ENCODE assay signal across 8 cellular contexts in genomic region chr12:107759410-107759809, GRCh38. TPM values are rescaled to one million over a fixed set of nuclear protein-coding genes. Genes with fewer than 3 reads are reported as not detected.
DNase-seq lines count a peak whose midpoint lies in the region; ATAC-seq and TF ChIP-seq lines count a peak whose summit lies in the region.

No MANE protein-coding gene starts in this region.

- H3K4me2 ChIP-seq in OCI-LY7 (ENCODE audit: low read length): peak overlapping the region; percentile 83

- intact Hi-C loops in OCI-LY7 (cut with micrococcal nuclease; ENCODE audit: unreplicated experiment) (no loop called here), MCF 10A (cut with micrococcal nuclease) (no loop called here)

- BruUV-seq in OCI-LY7 (replicated peaks; lab: Mats Ljungman, UMichigan) (no TSS peak), MCF 10A (replicated peaks; lab: Mats Ljungman, UMichigan) (no TSS peak)

- H3K36me3 Mint-ChIP-seq in MCF 10A (ENCODE audit: insufficient read depth, unreplicated experiment) (peaks cover 4% of the 10 kb centered on the region), memory B cell (peaks cover 11% of the 10 kb centered on the region)

- no peaks in the 10 kb centered on the region for H3K27me3 Mint-ChIP-seq in MCF 10A (ENCODE audit: insufficient read depth, unreplicated experiment)
- H3K27me3 Mint-ChIP-seq in memory B cell: no peaks in the 10 kb centered on the region

- H3K9me3 ChIP-seq in OCI-LY7 (ENCODE audit: low read length): peaks cover 5% of the 10 kb centered on the region; the same call in 1 of the 2 replicates

- peak overlapping the region; percentile 86 for H3K4me3 ChIP-seq in AG04449 (ENCODE audit: low read depth, low read length)
- peak overlapping the region; percentile 75 for H3K4me3 ChIP-seq in GM12865 (ENCODE audit: low read depth, low read length)
- H3K4me3 ChIP-seq in OCI-LY7 (ENCODE audit: low read depth, low read length, poor library complexity, severe bottlenecking): peak overlapping the region; percentile 92

- peak overlapping the region; percentile 93 for H3K27ac Mint-ChIP-seq in MCF 10A (ENCODE audit: low read depth, unreplicated experiment)
- peak overlapping the region; percentile 97 for H3K27ac Mint-ChIP-seq in memory B cell

- no peaks in the 10 kb centered on the region for H3K9me2 ChIP-seq in OCI-LY7 (ENCODE audit: insufficient read depth, low read length)

- peaks cover 12% of the 10 kb centered on the region for H4K20me1 ChIP-seq in OCI-LY7 (ENCODE audit: insufficient read depth, low read length)

- no peak for ATAC-seq in memory B cell (ENCODE audit: low read depth)
- no peak for ATAC-seq in GM21576 (IDR thresholded peaks at IDR 0.05; ENCODE audit: unreplicated experiment)
- no peak for ATAC-seq in HG03460 (IDR thresholded peaks at IDR 0.05; ENCODE audit: unreplicated experiment)

- H3K4me3 Mint-ChIP-seq in MCF 10A (ENCODE audit: unreplicated experiment): peak overlapping the region; percentile 87
- H3K4me3 Mint-ChIP-seq in memory B cell: peak overlapping the region; percentile 93

- peaks cover 48% of the 10 kb centered on the region for H3K36me3 ChIP-seq in OCI-LY7 (ENCODE audit: insufficient read depth, low read length)

- CTCF ChIA-PET in AG04449 (lab: Yijun Ruan, JAX) (interaction anchor here (0.9 kb wide), 1 partner anchor 79 kb away, joined by 3 read pairs; no protein-coding TSS in a partner anchor), OCI-LY7 (lab: Charles Lee; ENCODE audit: unreplicated experiment) (no interaction called here), MCF 10A (lab: Yijun Ruan, JAX) (interaction anchor here (1.0 to 2.4 kb wide), 6 partner anchors 10 to 125 kb away, joined by 3 to 13 read pairs (median 4); no protein-coding TSS in a partner anchor)

- peak overlapping the region; percentile 20 for H3K27ac ChIP-seq in OCI-LY7 (ENCODE audit: low read depth, low read length, poor library complexity, severe bottlenecking)

- H3K79me2 ChIP-seq in OCI-LY7 (ENCODE audit: insufficient read depth, low read depth, low read length): peaks cover 37% of the 10 kb centered on the region

- no peak overlapping the region for H2AFZ ChIP-seq in OCI-LY7 (ENCODE audit: low read length)

- H3K4me1 Mint-ChIP-seq in MCF 10A (ENCODE audit: insufficient read depth, unreplicated experiment): peaks cover 5% of the 10 kb centered on the region
- peaks cover 24% of the 10 kb centered on the region for H3K4me1 Mint-ChIP-seq in memory B cell

- peaks cover 24% of the 10 kb centered on the region for H3K4me1 ChIP-seq in OCI-LY7 (ENCODE audit: insufficient read depth, low read length, poor library complexity, severe bottlenecking)

- TF ChIP-seq CTCF in AG04449 (IDR thresholded peaks at IDR 0.05; ENCODE audit: insufficient read depth, low read length, missing control alignments): no peak
- TF ChIP-seq CTCF in GM12865 (IDR thresholded peaks at IDR 0.05; ENCODE audit: insufficient read depth, low read depth, low read length, missing control alignments): no peak
- no peak for TF ChIP-seq CTCF in OCI-LY7 (conservative IDR thresholded peaks at IDR 0.05; ENCODE audit: low read length)
- no peak for TF ChIP-seq CTCF in MCF 10A (IDR thresholded peaks at IDR 0.05; ENCODE audit: unreplicated experiment)

- DNase-seq in AG04449 (ENCODE audit: low read depth, low spot score): peak; percentile 42
- peak; percentile 44 for DNase-seq in GM12865 (ENCODE audit: low read depth)
- peak; percentile 28 for DNase-seq in OCI-LY7 (ENCODE audit: low spot score)
- DNase-seq in MCF 10A (ENCODE audit: unreplicated experiment): peak; percentile 83
- no peak for DNase-seq in memory B cell (ENCODE audit: low spot score in 2 of 2)
- DNase-seq in epidermal melanocyte (ENCODE audit: insufficient read length, low spot score): no peak

- H3K9me3 Mint-ChIP-seq in MCF 10A (ENCODE audit: unreplicated experiment) (no peaks in the 10 kb centered on the region), memory B cell (no peaks in the 10 kb centered on the region)

- POLR2A ChIA-PET in AG04449 (lab: Yijun Ruan, JAX): interaction anchor here (0.6 kb wide), 1 partner anchor 659 kb away, joined by 3 read pairs; no protein-coding TSS in a partner anchor
- POLR2A ChIA-PET in OCI-LY7 (lab: Charles Lee): interaction anchor here (0.6 to 2.2 kb wide), 7 partner anchors 10 to 184 kb away, joined by 3 to 12 read pairs (median 3); no protein-coding TSS in a partner anchor
- POLR2A ChIA-PET in MCF 10A (lab: Yijun Ruan, JAX): interaction anchor here (0.5 to 4.6 kb wide), 17 partner anchors 9 to 985 kb away, joined by 3 to 48 read pairs (median 5); partner anchors contain the start of genes ISCU, MTERF2, PWP1 and RIC8B

RNA-seq across cellular contexts. Expression of gene PRDM4, which starts 1.5 kb away (rescaled TPM):
- total RNA-seq in OCI-LY7 (2014; rRNA removed; shearing (Covaris generic)): 25.1 and 28.7 TPM in 2 replicates
- 27.5 and 28.3 TPM in 2 replicates for total RNA-seq in OCI-LY7 (2022)
- 45.1 and 45.8 TPM in 2 replicates for total RNA-seq in MCF 10A (2022)

RNA-seq across cellular contexts. Expression of gene ASCL4, which starts 15.1 kb away (rescaled TPM):
- total RNA-seq in OCI-LY7 (2014; rRNA removed; shearing (Covaris generic)): not detected in 2 replicates
- total RNA-seq in OCI-LY7 (2022): not detected in 2 replicates
- not detected in 2 replicates for total RNA-seq in MCF 10A (2022)

Comparison
In these comparisons a context has a peak if more than half of its experiments do, and no peak if none do; other contexts are left out.
1. DNase-seq: peak in AG04449 (single experiment), GM12865 (single experiment), OCI-LY7 (single experiment) and MCF 10A (single experiment); none in memory B cell (0 of 2) and epidermal melanocyte (single experiment).
2. Peak in every context shown above with its lines, with median percentiles within 50 percentile points of each other: H3K4me3 ChIP-seq.